8 cellular contexts compared by ENCODE assay signal in the genomic region with DNA sequence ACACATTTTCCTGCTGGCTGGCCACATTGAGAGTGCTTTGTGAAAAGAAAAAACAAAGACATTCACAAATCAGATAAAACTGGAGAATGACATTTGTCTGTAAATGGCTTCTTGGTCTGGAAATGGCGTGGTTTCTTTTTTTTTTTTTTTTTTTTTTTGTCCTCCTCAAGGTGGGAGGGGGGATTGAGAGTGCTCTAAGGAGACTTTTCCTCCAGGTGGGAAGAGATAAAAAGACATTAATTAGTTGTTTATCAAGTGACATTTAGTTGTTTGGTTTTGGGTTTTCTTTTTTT. TPM values are rescaled to one million over a fixed set of nuclear protein-coding genes. Genes with fewer than 3 reads are reported as not detected.
A peak's percentile ranks its signal among the peaks of the same experiment; 100 is the strongest.
DNase-seq lines count a peak whose midpoint lies in the region; ATAC-seq and TF ChIP-seq lines count a peak whose summit lies in the region.

No MANE protein-coding gene starts in this region.

- ATAC-seq in HG03139 (IDR thresholded peaks at IDR 0.05; ENCODE audit: unreplicated experiment) (no peak), HG03025 (IDR thresholded peaks at IDR 0.05; ENCODE audit: low FRiP score, unreplicated experiment) (no peak)

- DNase-seq in NCI-H1092 treated with DMSO at 0.1 percent for 48 hours (lab: John Stamatoyannopoulos, UW): peak; percentile 53
- DNase-seq in NCI-H1092 (lab: John Stamatoyannopoulos, UW): no peak
- no peak for DNase-seq in Peyer's patch
- DNase-seq in epithelial cell of esophagus (ENCODE audit: low read depth): no peak
- DNase-seq in retinal pigment epithelial cell (ENCODE audit: low read depth): no peak
- DNase-seq in HuH-7.5 (ENCODE audit: low spot score): no peak

- H3K4me1 ChIP-seq in Peyer's patch: peaks cover 0 to 45% (median 12%) of the 10 kb centered on the region in 4 donors

- H3K36me3 ChIP-seq in Peyer's patch: peaks cover 0 to 5% (median 0%) of the 10 kb centered on the region in 3 donors

- TF ChIP-seq CTCF in Peyer's patch (IDR thresholded peaks at IDR 0.05) (no peak), epithelial cell of esophagus (IDR thresholded peaks at IDR 0.05; ENCODE audit: insufficient read depth, low read depth, low read length, missing control alignments) (no peak), retinal pigment epithelial cell (conservative IDR thresholded peaks at IDR 0.05; ENCODE audit: low read depth, low read length) (no peak)

- H3K27ac ChIP-seq in Peyer's patch: peak overlapping the region; percentile 95 to 99 (median 98)

- no peaks in the 10 kb centered on the region for H3K27me3 ChIP-seq in Peyer's patch

- H3K9me3 ChIP-seq in Peyer's patch: no peaks in the 10 kb centered on the region

- TF ChIP-seq POLR2A in Peyer's patch (IDR thresholded peaks at IDR 0.05): no peak

- H3K4me3 ChIP-seq in Peyer's patch (peak overlapping the region; percentile 79 to 98 (median 88)), epithelial cell of esophagus (ENCODE audit: low read length) (peak overlapping the region; percentile 71), retinal pigment epithelial cell (ENCODE audit: low read length) (peak overlapping the region; percentile 79)

RNA-seq across cellular contexts. Expression of gene GNAS, which starts 40.4 kb away (rescaled TPM):
- 100 to 1,000 TPM; 382 to 889 (median 658) TPM for total RNA-seq in Peyer's patch

RNA-seq across cellular contexts. Expression of gene GNAS-AS1, which starts 42.2 kb away (rescaled TPM):
- 1 to 10 TPM in 1 of 4 donors, under 1 TPM in 1, not detected in 2; 0.67 to 1.3 TPM for total RNA-seq in Peyer's patch
